1 cellular context compared by ENCODE assay signal in the genomic region with DNA sequence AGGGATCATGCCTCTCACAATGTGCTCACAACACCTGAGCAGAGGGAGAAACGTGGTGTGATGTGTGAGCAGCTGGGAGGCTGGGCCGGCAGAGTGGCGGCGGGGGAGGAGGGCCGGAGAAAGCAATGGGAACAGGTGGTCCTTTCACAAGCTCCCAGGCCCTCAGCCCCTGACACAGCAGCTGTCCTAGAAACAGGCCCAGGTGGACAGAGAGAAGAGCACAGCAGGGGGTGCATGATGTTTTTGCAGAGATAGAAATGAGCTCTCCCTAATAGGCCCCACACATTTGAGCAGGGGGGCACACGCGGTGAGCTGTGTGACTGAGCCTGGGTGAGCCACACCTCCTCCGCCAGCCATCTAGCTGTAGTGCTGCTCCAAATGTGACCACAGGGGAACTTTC.
TF ChIP-seq lines count a peak whose summit lies in the region.

No MANE protein-coding gene starts in this region.

TF ChIP-seq in WTC11, 78 proteins besides CTCF, POLR2A, EP300 and RAD21 (continued from another document):
- TF ChIP-seq, protein P1, sequence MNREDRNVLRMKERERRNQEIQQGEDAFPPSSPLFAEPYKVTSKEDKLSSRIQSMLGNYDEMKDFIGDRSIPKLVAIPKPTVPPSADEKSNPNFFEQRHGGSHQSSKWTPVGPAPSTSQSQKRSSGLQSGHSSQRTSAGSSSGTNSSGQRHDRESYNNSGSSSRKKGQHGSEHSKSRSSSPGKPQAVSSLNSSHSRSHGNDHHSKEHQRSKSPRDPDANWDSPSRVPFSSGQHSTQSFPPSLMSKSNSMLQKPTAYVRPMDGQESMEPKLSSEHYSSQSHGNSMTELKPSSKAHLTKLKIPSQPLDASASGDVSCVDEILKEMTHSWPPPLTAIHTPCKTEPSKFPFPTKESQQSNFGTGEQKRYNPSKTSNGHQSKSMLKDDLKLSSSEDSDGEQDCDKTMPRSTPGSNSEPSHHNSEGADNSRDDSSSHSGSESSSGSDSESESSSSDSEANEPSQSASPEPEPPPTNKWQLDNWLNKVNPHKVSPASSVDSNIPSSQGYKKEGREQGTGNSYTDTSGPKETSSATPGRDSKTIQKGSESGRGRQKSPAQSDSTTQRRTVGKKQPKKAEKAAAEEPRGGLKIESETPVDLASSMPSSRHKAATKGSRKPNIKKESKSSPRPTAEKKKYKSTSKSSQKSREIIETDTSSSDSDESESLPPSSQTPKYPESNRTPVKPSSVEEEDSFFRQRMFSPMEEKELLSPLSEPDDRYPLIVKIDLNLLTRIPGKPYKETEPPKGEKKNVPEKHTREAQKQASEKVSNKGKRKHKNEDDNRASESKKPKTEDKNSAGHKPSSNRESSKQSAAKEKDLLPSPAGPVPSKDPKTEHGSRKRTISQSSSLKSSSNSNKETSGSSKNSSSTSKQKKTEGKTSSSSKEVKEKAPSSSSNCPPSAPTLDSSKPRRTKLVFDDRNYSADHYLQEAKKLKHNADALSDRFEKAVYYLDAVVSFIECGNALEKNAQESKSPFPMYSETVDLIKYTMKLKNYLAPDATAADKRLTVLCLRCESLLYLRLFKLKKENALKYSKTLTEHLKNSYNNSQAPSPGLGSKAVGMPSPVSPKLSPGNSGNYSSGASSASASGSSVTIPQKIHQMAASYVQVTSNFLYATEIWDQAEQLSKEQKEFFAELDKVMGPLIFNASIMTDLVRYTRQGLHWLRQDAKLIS (CRISPR knock-in tag; IDR thresholded peaks at IDR 0.05; ENCODE audit: borderline replicate concordance), result no peak
- 0 out of 2 replicates have a peak, but pooled peaks have one; percentile 16 for TF ChIP-seq FOXP1 (CRISPR knock-in tag; IDR thresholded peaks at IDR 0.05; ENCODE audit: borderline replicate concordance)
- TF ChIP-seq, protein P2, sequence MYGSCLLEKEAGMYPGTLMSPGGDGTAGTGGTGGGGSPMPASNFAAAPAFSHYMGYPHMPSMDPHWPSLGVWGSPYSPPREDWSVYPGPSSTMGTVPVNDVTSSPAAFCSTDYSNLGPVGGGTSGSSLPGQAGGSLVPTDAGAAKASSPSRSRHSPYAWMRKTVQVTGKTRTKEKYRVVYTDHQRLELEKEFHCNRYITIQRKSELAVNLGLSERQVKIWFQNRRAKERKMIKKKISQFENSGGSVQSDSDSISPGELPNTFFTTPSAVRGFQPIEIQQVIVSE (CRISPR knock-in tag; IDR thresholded peaks at IDR 0.05; ENCODE audit: borderline replicate concordance), result no peak
- no peak for TF ChIP-seq TEAD4 (CRISPR knock-in tag; IDR thresholded peaks at IDR 0.05)
- no peak for TF ChIP-seq GABPB1 (CRISPR knock-in tag; IDR thresholded peaks at IDR 0.05)
- TF ChIP-seq RORB (CRISPR knock-in tag; IDR thresholded peaks at IDR 0.05), result no peak
- TF ChIP-seq ZNF121 (CRISPR knock-in tag; IDR thresholded peaks at IDR 0.05), result no peak
- TF ChIP-seq, protein P3, sequence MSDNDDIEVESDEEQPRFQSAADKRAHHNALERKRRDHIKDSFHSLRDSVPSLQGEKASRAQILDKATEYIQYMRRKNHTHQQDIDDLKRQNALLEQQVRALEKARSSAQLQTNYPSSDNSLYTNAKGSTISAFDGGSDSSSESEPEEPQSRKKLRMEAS (CRISPR knock-in tag; IDR thresholded peaks at IDR 0.05), result peak; percentile 33; the same call in 1 of the 2 replicates
- no peak for TF ChIP-seq SOX15 (CRISPR knock-in tag; IDR thresholded peaks at IDR 0.05)
- TF ChIP-seq, protein P4, sequence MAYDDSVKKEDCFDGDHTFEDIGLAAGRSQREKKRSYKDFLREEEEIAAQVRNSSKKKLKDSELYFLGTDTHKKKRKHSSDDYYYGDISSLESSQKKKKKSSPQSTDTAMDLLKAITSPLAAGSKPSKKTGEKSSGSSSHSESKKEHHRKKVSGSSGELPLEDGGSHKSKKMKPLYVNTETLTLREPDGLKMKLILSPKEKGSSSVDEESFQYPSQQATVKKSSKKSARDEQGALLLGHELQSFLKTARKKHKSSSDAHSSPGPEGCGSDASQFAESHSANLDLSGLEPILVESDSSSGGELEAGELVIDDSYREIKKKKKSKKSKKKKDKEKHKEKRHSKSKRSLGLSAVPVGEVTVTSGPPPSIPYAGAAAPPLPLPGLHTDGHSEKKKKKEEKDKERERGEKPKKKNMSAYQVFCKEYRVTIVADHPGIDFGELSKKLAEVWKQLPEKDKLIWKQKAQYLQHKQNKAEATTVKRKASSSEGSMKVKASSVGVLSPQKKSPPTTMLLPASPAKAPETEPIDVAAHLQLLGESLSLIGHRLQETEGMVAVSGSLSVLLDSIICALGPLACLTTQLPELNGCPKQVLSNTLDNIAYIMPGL (CRISPR knock-in tag; IDR thresholded peaks at IDR 0.05), result no peak
